In the genomic region with DNA sequence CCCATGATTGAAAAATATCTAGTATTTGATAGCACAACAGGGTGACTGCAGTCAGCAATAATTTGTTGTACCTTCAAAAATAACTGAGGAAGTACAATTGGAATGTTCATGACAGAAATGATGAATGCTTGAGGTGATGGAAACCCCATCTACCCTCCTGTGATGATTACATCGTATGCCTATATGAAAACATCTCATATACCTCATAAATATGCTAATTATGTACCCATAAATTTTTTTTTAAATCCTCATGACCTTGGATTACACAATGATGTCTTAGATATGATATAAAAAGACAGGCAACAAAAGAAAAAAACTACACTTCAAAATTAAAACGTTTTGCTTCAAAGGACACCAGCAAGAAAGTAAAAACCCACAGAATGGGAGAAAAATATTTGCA, we compare ENCODE assay signal across 11 cellular contexts. TPM values are rescaled to one million over a fixed set of nuclear protein-coding genes. Genes with fewer than 3 reads are reported as not detected.
DNase-seq lines count a peak whose midpoint lies in the region; ATAC-seq and TF ChIP-seq lines count a peak whose summit lies in the region.
"Had no signal": no experiment of that assay in that cellular context is flagged by ENCODE, and none has a peak within 500 bp of the region (broad histone marks: within the 10 kb centered on the region; RNA-seq: fewer than 3 reads in every experiment).

No MANE protein-coding gene starts in this region.

- H2BK5ac ChIP-seq in trophoblast cell (ENCODE audit: low read depth, low read length, poor library complexity): no peak overlapping the region

- H3K36me3 ChIP-seq in Caco-2 (ENCODE audit: control insufficient read depth, insufficient read depth, low read length) (no peaks in the 10 kb centered on the region), HUES64 (ENCODE audit: insufficient read depth, low read length) (peaks cover 4% of the 10 kb centered on the region), trophoblast cell (ENCODE audit: control insufficient read depth in 1 of 2, insufficient read depth in 2 of 2, low read length in 2 of 2) (no peaks in the 10 kb centered on the region)

- H4K8ac ChIP-seq in trophoblast cell (ENCODE audit: low read depth, low read length): peak overlapping the region; percentile 90

- BruUV-seq in Caco-2 (replicated peaks; lab: Mats Ljungman, UMichigan): no TSS peak

- no peak overlapping the region for H4K12ac ChIP-seq in trophoblast cell (ENCODE audit: low read depth, low read length)

- no peaks in the 10 kb centered on the region for H3K27me3 ChIP-seq in Caco-2 (replicated peaks; ENCODE audit: control insufficient read depth, insufficient read depth, low read length)
- H3K27me3 ChIP-seq in HUES64 (ENCODE audit: insufficient read depth, low read length): no peaks in the 10 kb centered on the region
- no peaks in the 10 kb centered on the region for H3K27me3 ChIP-seq in dorsolateral prefrontal cortex
- no peaks in the 10 kb centered on the region for H3K27me3 ChIP-seq in trophoblast cell (ENCODE audit: insufficient read depth, low read length)

- TF ChIP-seq CTCF in Caco-2 (IDR thresholded peaks at IDR 0.05; ENCODE audit: insufficient read depth in 1 of 2, low read depth in 1 of 2, low read length in 1 of 2, severe bottlenecking in 1 of 2, unreplicated experiment in 1 of 2) (no peak), dorsolateral prefrontal cortex (IDR thresholded peaks at IDR 0.05 in 54 of 56, conservative IDR thresholded peaks at IDR 0.05 in 2 of 56; ENCODE audit: low read depth in 1 of 56, partially characterized antibody in 56 of 56) (no peak)

- CTCF ChIA-PET in Caco-2 (lab: Charles Lee): interaction anchor here (0.6 kb wide), 1 partner anchor 26 kb away, joined by 3 read pairs; no protein-coding TSS in a partner anchor

- H3K4me2 ChIP-seq in trophoblast cell (ENCODE audit: low read length): no peak overlapping the region

- peak overlapping the region; percentile 24 for H3K4me3 Mint-ChIP-seq in Caco-2 (ENCODE audit: unreplicated experiment)

- no peaks in the 10 kb centered on the region for H3K4me1 Mint-ChIP-seq in Caco-2 (ENCODE audit: low read depth, unreplicated experiment)

- H3K4me3 ChIP-seq in Caco-2 (ENCODE audit: low read depth, low read length) (no peak overlapping the region; the same call in 1 of the 2 replicates), HUES64 (ENCODE audit: low read length) (peak overlapping the region; percentile 90; the same call in 1 of the 2 replicates), dorsolateral prefrontal cortex (peak overlapping the region in 49 of 59 donors; percentile 68 to 100 (median 95)), trophoblast cell (ENCODE audit: low read depth, low read length) (no peak overlapping the region)

- peaks cover 4% of the 10 kb centered on the region for H3K79me1 ChIP-seq in trophoblast cell (ENCODE audit: low read length)

- H3K9me3 ChIP-seq in Caco-2 (no peaks in the 10 kb centered on the region), HUES64 (ENCODE audit: insufficient read depth, low read depth, low read length) (no peaks in the 10 kb centered on the region), trophoblast cell (ENCODE audit: insufficient read depth, low read depth, low read length) (no peaks in the 10 kb centered on the region)

- peak overlapping the region; percentile 95; the same call in 1 of the 2 replicates for H3K9ac ChIP-seq in HUES64 (ENCODE audit: low read depth, low read length)
- H3K9ac ChIP-seq in trophoblast cell (ENCODE audit: low read length): no peak overlapping the region

- WGBS in HUES64: 100% methylated on average over 1 of the region's 2 CpGs
- WGBS in trophoblast cell (ENCODE audit: extremely low coverage, insufficient coverage, insufficient read length): no CpG with 5 or more reads among the region's 2 CpGs

- H3K14ac ChIP-seq in trophoblast cell (ENCODE audit: low read length): no peak overlapping the region

- H3K4ac ChIP-seq in trophoblast cell (ENCODE audit: low read depth, low read length): no peak overlapping the region

- no peak overlapping the region for H3K18ac ChIP-seq in trophoblast cell (ENCODE audit: low read length)

- H2BK12ac ChIP-seq in trophoblast cell (ENCODE audit: low read length): no peak overlapping the region

- peaks cover 10% of the 10 kb centered on the region; the same call in 1 of the 2 replicates for H3K4me1 ChIP-seq in Caco-2
- H3K4me1 ChIP-seq in HUES64 (ENCODE audit: insufficient read depth, low read length): peaks cover 3% of the 10 kb centered on the region; the same call in 1 of the 2 replicates
- peaks cover 2 to 4% of the 10 kb centered on the region in 2 experiments for H3K4me1 ChIP-seq in trophoblast cell (ENCODE audit: control insufficient read depth in 1 of 2, insufficient read depth in 2 of 2, low read length in 2 of 2)

- POLR2A ChIA-PET in Caco-2 (lab: Charles Lee): interaction anchor here (0.6 kb wide), 1 partner anchor 66 kb away, joined by 8 read pairs; no protein-coding TSS in a partner anchor

- no peak overlapping the region for H2BK120ac ChIP-seq in trophoblast cell (ENCODE audit: insufficient read depth, low read length, poor library complexity)

- H3K27ac Mint-ChIP-seq in Caco-2 (ENCODE audit: unreplicated experiment): no peak overlapping the region
- H3K27ac Mint-ChIP-seq: activated T-helper 1 cell treated with anti-CD3 and anti-CD28 coated beads, Interleukin-12 subunit alpha, Interleukin-12 subunit beta, Interleukin-2, Interleukin-4 antibody, amounts not matched to agents 30 ng/mL and 10 ng/mL and 1 ng/mL, durations not matched to agents 14 hours and 24 hours and 36 hours had no signal

- H3K36me3 Mint-ChIP-seq in Caco-2 (ENCODE audit: insufficient read depth, unreplicated experiment): no peaks in the 10 kb centered on the region

- DNase-seq in Caco-2 (no peak), dorsolateral prefrontal cortex (no peak), trophoblast cell (no peak), SHP77 (lab: John Stamatoyannopoulos, UW) (no peak), GF-D8 (lab: John Stamatoyannopoulos, UW) (no peak)
- DNase-seq: kidney had no signal

- no peak overlapping the region for H3K23ac ChIP-seq in trophoblast cell (ENCODE audit: low read length)

- no peaks in the 10 kb centered on the region for H3K9me3 Mint-ChIP-seq in Caco-2 (ENCODE audit: unreplicated experiment)
- H3K9me3 Mint-ChIP-seq: activated T-helper 1 cell treated with anti-CD3 and anti-CD28 coated beads, Interleukin-12 subunit alpha, Interleukin-12 subunit beta, Interleukin-2, Interleukin-4 antibody, amounts not matched to agents 30 ng/mL and 10 ng/mL and 1 ng/mL, durations not matched to agents 14 hours and 24 hours and 36 hours; brain had no signal

- intact Hi-C loops in Caco-2 (cut with micrococcal nuclease; ENCODE audit: unreplicated experiment) (no loop called here), dorsolateral prefrontal cortex (cut with DNase I) (loop anchor here in 1 of 2 donors (5.0 kb wide), 1 partner anchor 41 kb away; a partner anchor contains a TSS)

- no peaks in the 10 kb centered on the region for H3K27me3 Mint-ChIP-seq in Caco-2 (ENCODE audit: insufficient read depth, unreplicated experiment)

- H4K91ac ChIP-seq in trophoblast cell (ENCODE audit: low read depth, low read length): no peak overlapping the region

- no peaks in the 10 kb centered on the region for H3K79me2 ChIP-seq in trophoblast cell (ENCODE audit: control insufficient read depth, insufficient read depth, low read length, poor library complexity)

- H3K27ac ChIP-seq in HUES64 (ENCODE audit: low read depth, low read length) (no peak overlapping the region), dorsolateral prefrontal cortex (peak overlapping the region in 44 of 59 donors; percentile 84 to 99 (median 96)), trophoblast cell (ENCODE audit: low read depth, low read length) (no peak overlapping the region)

- no peak for ATAC-seq in GM18502 (IDR thresholded peaks at IDR 0.05; ENCODE audit: poor library complexity, unreplicated experiment)
- ATAC-seq in GM21786 (IDR thresholded peaks at IDR 0.05; ENCODE audit: unreplicated experiment): no peak

- H2AK5ac ChIP-seq in trophoblast cell (ENCODE audit: low read length): no peak overlapping the region

- H2AFZ ChIP-seq in trophoblast cell (ENCODE audit: insufficient read depth, low read length, poor library complexity): no peak overlapping the region

RNA-seq across cellular contexts. Expression of a gene that starts 1.4 kb away (rescaled TPM):
- total RNA-seq in Caco-2 (2022) (38.3 and 42.2 TPM in 2 replicates), dorsolateral prefrontal cortex (10 to 100 TPM; 10.4 to 27.6 (median 17.8) TPM)
- polyA plus RNA-seq in HUES64 (2013, experiment 1 of 2): 26.0 TPM
- polyA plus RNA-seq in HUES64 (2013, experiment 2 of 2): 18.1 TPM
- 5.2 and 5.4 TPM in 2 replicates for polyA plus RNA-seq in trophoblast cell (2013)

RNA-seq across cellular contexts. Expression of a gene that starts 43.5 kb away (rescaled TPM):
- total RNA-seq in Caco-2 (2022): 50.7 and 56.0 TPM in 2 replicates
- 36.2 TPM for polyA plus RNA-seq in HUES64 (2013, experiment 1 of 2)
- polyA plus RNA-seq in HUES64 (2013, experiment 2 of 2): 31.2 TPM
- 10 to 100 TPM in 117 of 120 experiments, 1 to 10 TPM in 3; 8.2 to 25.8 (median 17.1) TPM for total RNA-seq in dorsolateral prefrontal cortex
- polyA plus RNA-seq in trophoblast cell (2013): 17.5 and 20.8 TPM in 2 replicates

RNA-seq across cellular contexts. Expression of a gene that starts 59.0 kb away (rescaled TPM):
- 40.8 and 46.9 TPM in 2 replicates for total RNA-seq in Caco-2 (2022)
- polyA plus RNA-seq in HUES64 (2013, experiment 1 of 2): 39.1 TPM
- polyA plus RNA-seq in HUES64 (2013, experiment 2 of 2): 41.4 TPM
- 10 to 100 TPM; 43.6 to 88.0 (median 62.9) TPM for total RNA-seq in dorsolateral prefrontal cortex
- polyA plus RNA-seq in trophoblast cell (2013): 16.4 TPM in 2 replicates

Comparison
In these comparisons a context has a peak if more than half of its experiments do, and no peak if none do; other contexts are left out.
1. H3K4me3 ChIP-seq: peak in HUES64 (single experiment) and dorsolateral prefrontal cortex (49 of 59); none in Caco-2 (single experiment) and trophoblast cell (single experiment).
2. H3K27ac ChIP-seq: peak in dorsolateral prefrontal cortex (44 of 59); none in HUES64 (single experiment) and trophoblast cell (single experiment).